ENCODE assay signal across 1 cellular context in genomic region chr9:134606951-134607733, GRCh38.
TF ChIP-seq lines count a peak whose summit lies in the region.

No MANE protein-coding gene starts in this region.

TF ChIP-seq in HepG2, 621 proteins besides CTCF, POLR2A, EP300 and RAD21 (continued from another document):
- TF ChIP-seq, protein P1, sequence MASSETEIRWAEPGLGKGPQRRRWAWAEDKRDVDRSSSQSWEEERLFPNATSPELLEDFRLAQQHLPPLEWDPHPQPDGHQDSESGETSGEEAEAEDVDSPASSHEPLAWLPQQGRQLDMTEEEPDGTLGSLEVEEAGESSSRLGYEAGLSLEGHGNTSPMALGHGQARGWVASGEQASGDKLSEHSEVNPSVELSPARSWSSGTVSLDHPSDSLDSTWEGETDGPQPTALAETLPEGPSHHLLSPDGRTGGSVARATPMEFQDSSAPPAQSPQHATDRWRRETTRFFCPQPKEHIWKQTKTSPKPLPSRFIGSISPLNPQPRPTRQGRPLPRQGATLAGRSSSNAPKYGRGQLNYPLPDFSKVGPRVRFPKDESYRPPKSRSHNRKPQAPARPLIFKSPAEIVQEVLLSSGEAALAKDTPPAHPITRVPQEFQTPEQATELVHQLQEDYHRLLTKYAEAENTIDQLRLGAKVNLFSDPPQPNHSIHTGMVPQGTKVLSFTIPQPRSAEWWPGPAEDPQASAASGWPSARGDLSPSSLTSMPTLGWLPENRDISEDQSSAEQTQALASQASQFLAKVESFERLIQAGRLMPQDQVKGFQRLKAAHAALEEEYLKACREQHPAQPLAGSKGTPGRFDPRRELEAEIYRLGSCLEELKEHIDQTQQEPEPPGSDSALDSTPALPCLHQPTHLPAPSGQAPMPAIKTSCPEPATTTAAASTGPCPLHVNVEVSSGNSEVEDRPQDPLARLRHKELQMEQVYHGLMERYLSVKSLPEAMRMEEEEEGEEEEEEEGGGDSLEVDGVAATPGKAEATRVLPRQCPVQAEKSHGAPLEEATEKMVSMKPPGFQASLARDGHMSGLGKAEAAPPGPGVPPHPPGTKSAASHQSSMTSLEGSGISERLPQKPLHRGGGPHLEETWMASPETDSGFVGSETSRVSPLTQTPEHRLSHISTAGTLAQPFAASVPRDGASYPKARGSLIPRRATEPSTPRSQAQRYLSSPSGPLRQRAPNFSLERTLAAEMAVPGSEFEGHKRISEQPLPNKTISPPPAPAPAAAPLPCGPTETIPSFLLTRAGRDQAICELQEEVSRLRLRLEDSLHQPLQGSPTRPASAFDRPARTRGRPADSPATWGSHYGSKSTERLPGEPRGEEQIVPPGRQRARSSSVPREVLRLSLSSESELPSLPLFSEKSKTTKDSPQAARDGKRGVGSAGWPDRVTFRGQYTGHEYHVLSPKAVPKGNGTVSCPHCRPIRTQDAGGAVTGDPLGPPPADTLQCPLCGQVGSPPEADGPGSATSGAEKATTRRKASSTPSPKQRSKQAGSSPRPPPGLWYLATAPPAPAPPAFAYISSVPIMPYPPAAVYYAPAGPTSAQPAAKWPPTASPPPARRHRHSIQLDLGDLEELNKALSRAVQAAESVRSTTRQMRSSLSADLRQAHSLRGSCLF (CRISPR knock-in tag; IDR thresholded peaks at IDR 0.05; ENCODE audit: borderline replicate concordance), result no peak
- TF ChIP-seq ZNF34 (CRISPR knock-in tag; IDR thresholded peaks at IDR 0.05; ENCODE audit: borderline replicate concordance) (no peak), MLLT10 (CRISPR knock-in tag; IDR thresholded peaks at IDR 0.05) (no peak), MYPOP (CRISPR knock-in tag; IDR thresholded peaks at IDR 0.05) (no peak), SRY (CRISPR knock-in tag; IDR thresholded peaks at IDR 0.05) (no peak), MATR3 (CRISPR knock-in tag; IDR thresholded peaks at IDR 0.05) (no peak), BCLAF1 (IDR thresholded peaks at IDR 0.05) (no peak)
